ENCODE assay signal across 1 cellular context in genomic region chr17:64455993-64456885, GRCh38.
TF ChIP-seq lines count a peak whose summit lies in the region.

No MANE protein-coding gene starts in this region.

TF ChIP-seq in GM12878, 131 proteins besides CTCF, POLR2A, EP300 and RAD21 (continued from another document):
- TF ChIP-seq CUX1 (IDR thresholded peaks at IDR 0.05; ENCODE audit: insufficient replicate concordance, low read depth, low read length) = no peak
TF ChIP-seq in GM12878: peak in this region for 10.
